Comparison of ENCODE assay signal across 8 cellular contexts in genomic region chr15:60389261-60390077, GRCh38. TPM values are rescaled to one million over a fixed set of nuclear protein-coding genes. Genes with fewer than 3 reads are reported as not detected.
A peak's percentile ranks its signal among the peaks of the same experiment; 100 is the strongest.
DNase-seq lines count a peak whose midpoint lies in the region; TF ChIP-seq lines count a peak whose summit lies in the region.

No MANE protein-coding gene starts in this region.

- H3K4me3 Mint-ChIP-seq in IgD-negative memory B cell, result peak overlapping the region; percentile 0 to 78 (median 7)

- H3K27ac Mint-ChIP-seq in IgD-negative memory B cell, result peak overlapping the region in 2 of 3 donors; percentile 0 to 18

- DNase-seq in stimulated activated CD4-positive, alpha-beta T cell treated with anti-CD3 and anti-CD28 coated beads, Interleukin-12 subunit alpha, Interleukin-12 subunit beta, amount 100 ng/mL, for 48 hours (ENCODE audit: low read depth in 2 of 3, low spot score in 1 of 3), result peak in 2 of 3 donors; percentile 14 to 33
- no peak for DNase-seq in stimulated activated CD4-positive, alpha-beta T cell treated with anti-CD3 and anti-CD28 coated beads, Interleukin-12 subunit alpha, Interleukin-12 subunit beta, amount 100 ng/mL, for 4 hours
- DNase-seq in choroid plexus epithelial cell (ENCODE audit: low read depth), result peak; percentile 47
- peak; percentile 43 for DNase-seq in stimulated activated CD4-positive, alpha-beta T cell treated with anti-CD3 and anti-CD28 coated beads, Interleukin-1b, Interleukin-23, amount 100 ng/mL, for 48 hours
- no peak for DNase-seq in NCI-H2081 (lab: John Stamatoyannopoulos, UW)
- no peak for DNase-seq in occipital lobe (lab: John Stamatoyannopoulos, UW)
- DNase-seq in NCI-H187 treated with DMSO at 0.1 percent for 48 hours (lab: John Stamatoyannopoulos, UW), result no peak

- peak overlapping the region; percentile 22 for H3K4me3 ChIP-seq in choroid plexus epithelial cell (ENCODE audit: low read depth, low read length)

- H3K27me3 Mint-ChIP-seq in IgD-negative memory B cell, result no peaks in the 10 kb centered on the region

- no peaks in the 10 kb centered on the region for H3K36me3 Mint-ChIP-seq in IgD-negative memory B cell

- H3K9me3 Mint-ChIP-seq in IgD-negative memory B cell, result no peaks in the 10 kb centered on the region

- peaks cover 49 to 57% (median 50%) of the 10 kb centered on the region in 3 donors for H3K4me1 Mint-ChIP-seq in IgD-negative memory B cell

- TF ChIP-seq CTCF in choroid plexus epithelial cell (conservative IDR thresholded peaks at IDR 0.05; ENCODE audit: low read depth, low read length), result no peak

RNA-seq across cellular contexts. Expression of gene ANXA2, which starts 8.3 kb away (rescaled TPM):
- 462 TPM for polyA plus RNA-seq in IgD-negative memory B cell
- total RNA-seq in occipital lobe, result 46.2 TPM

Comparison
In these comparisons a context has a peak if more than half of its experiments do, and no peak if none do; other contexts are left out.
1. DNase-seq: peak in stimulated activated CD4-positive, alpha-beta T cell treated with anti-CD3 and anti-CD28 coated beads, Interleukin-12 subunit alpha, Interleukin-12 subunit beta, amount 100 ng/mL, for 48 hours (2 of 3), choroid plexus epithelial cell (single experiment) and stimulated activated CD4-positive, alpha-beta T cell treated with anti-CD3 and anti-CD28 coated beads, Interleukin-1b, Interleukin-23, amount 100 ng/mL, for 48 hours (single experiment); none in stimulated activated CD4-positive, alpha-beta T cell treated with anti-CD3 and anti-CD28 coated beads, Interleukin-12 subunit alpha, Interleukin-12 subunit beta, amount 100 ng/mL, for 4 hours (single experiment), NCI-H2081 (0 of 2), occipital lobe (single experiment) and NCI-H187 treated with DMSO at 0.1 percent for 48 hours (single experiment).